Comparison of ENCODE assay signal across 13 cellular contexts in genomic region chr20:26276811-26277210, GRCh38.
DNase-seq lines count a peak whose midpoint lies in the region; ATAC-seq and TF ChIP-seq lines count a peak whose summit lies in the region.
"Had no signal": no experiment of that assay in that cellular context is flagged by ENCODE, and none has a peak within 500 bp of the region (broad histone marks: within the 10 kb centered on the region; RNA-seq: fewer than 3 reads in every experiment).

No MANE protein-coding gene starts in this region.

- H3K4me3 Mint-ChIP-seq in chondrocyte (ENCODE audit: unreplicated experiment) = no peak overlapping the region
- H3K4me3 Mint-ChIP-seq: nephron; T-helper 2 cell treated with Interferon-gamma antibody and Interleukin-4, amounts not matched to agents 5 μg/mL and 100 μg/mL, for 36 hours had no signal

- peak; percentile 15 for DNase-seq in DMS53 (lab: John Stamatoyannopoulos, UW)
- no peak for DNase-seq in DMS53 treated with DMSO at 0.1 percent for 48 hours (lab: John Stamatoyannopoulos, UW; ENCODE audit: unreplicated experiment)
- DNase-seq in NCI-H1092 (lab: John Stamatoyannopoulos, UW) = peak; percentile 31
- peak; percentile 77 for DNase-seq in chondrocyte (ENCODE audit: low spot score)
- DNase-seq in pons (ENCODE audit: low spot score) = peak; percentile 9
- no peak for DNase-seq in HT-29 (ENCODE audit: low spot score)
- no peak for DNase-seq in LoVo (ENCODE audit: low spot score)
- DNase-seq: left cardiac atrium, NCI-H2029 had no signal

- no peak for ATAC-seq in HG02759 (IDR thresholded peaks at IDR 0.05; ENCODE audit: unreplicated experiment)
- ATAC-seq: activated naive CD4-positive, alpha-beta T cell treated with anti-CD3 and anti-CD28 coated beads, Interleukin-2, amount 50 U/mL, for 72 hours; left cardiac atrium had no signal

- peaks cover 16% of the 10 kb centered on the region for H3K9me3 Mint-ChIP-seq in chondrocyte (ENCODE audit: low read depth)

- TF ChIP-seq CTCF in chondrocyte (IDR thresholded peaks at IDR 0.05) = no peak

- H3K4me1 Mint-ChIP-seq in chondrocyte (ENCODE audit: low read depth) = no peaks in the 10 kb centered on the region
- H3K4me1 Mint-ChIP-seq: nephron had no signal

- H3K27ac Mint-ChIP-seq in chondrocyte (ENCODE audit: unreplicated experiment) = no peak overlapping the region
- H3K27ac Mint-ChIP-seq: activated naive CD4-positive, alpha-beta T cell treated with anti-CD3 and anti-CD28 coated beads, Interleukin-2, amount 50 U/mL, for 72 hours; nephron; T-helper 2 cell treated with Interferon-gamma antibody and Interleukin-4, amounts not matched to agents 5 μg/mL and 100 μg/mL, for 36 hours had no signal

- H3K27me3 Mint-ChIP-seq in chondrocyte (ENCODE audit: low read depth) = no peaks in the 10 kb centered on the region

- H3K36me3 Mint-ChIP-seq in chondrocyte (ENCODE audit: low read depth) = peaks cover 3% of the 10 kb centered on the region

Comparison
In these comparisons a context has a peak if more than half of its experiments do, and no peak if none do; other contexts are left out.
1. DNase-seq: peak in DMS53 (single experiment), NCI-H1092 (single experiment), chondrocyte (single experiment) and pons (single experiment); none in DMS53 treated with DMSO at 0.1 percent for 48 hours (single experiment), HT-29 (single experiment) and LoVo (single experiment).